Comparison of ENCODE assay signal across 1 cellular context in genomic region chr1:182795563-182796228, GRCh38.
A peak's percentile ranks its signal among the peaks of the same experiment; 100 is the strongest.
TF ChIP-seq lines count a peak whose summit lies in the region.

No MANE protein-coding gene starts in this region.

TF ChIP-seq in K562, 482 proteins besides CTCF, POLR2A, EP300 and RAD21 (continued from another document and continues in another):
- TF ChIP-seq, protein P1, sequence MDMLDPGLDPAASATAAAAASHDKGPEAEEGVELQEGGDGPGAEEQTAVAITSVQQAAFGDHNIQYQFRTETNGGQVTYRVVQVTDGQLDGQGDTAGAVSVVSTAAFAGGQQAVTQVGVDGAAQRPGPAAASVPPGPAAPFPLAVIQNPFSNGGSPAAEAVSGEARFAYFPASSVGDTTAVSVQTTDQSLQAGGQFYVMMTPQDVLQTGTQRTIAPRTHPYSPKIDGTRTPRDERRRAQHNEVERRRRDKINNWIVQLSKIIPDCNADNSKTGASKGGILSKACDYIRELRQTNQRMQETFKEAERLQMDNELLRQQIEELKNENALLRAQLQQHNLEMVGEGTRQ (CRISPR knock-in tag; IDR thresholded peaks at IDR 0.05), result no peak
- TF ChIP-seq TAF1 (IDR thresholded peaks at IDR 0.05; ENCODE audit: control insufficient read depth, extremely low read depth, insufficient read depth, low read length, severe bottlenecking), result no peak
- TF ChIP-seq U2AF2 (optimal IDR thresholded peaks at IDR 0.05; ENCODE audit: low read depth, low read length), result no peak
- peak; percentile 79 for TF ChIP-seq CEBPB (tag; IDR thresholded peaks at IDR 0.05)
- TF ChIP-seq MECOM (CRISPR knock-in tag; IDR thresholded peaks at IDR 0.05), result no peak
- TF ChIP-seq CAMTA2 (CRISPR knock-in tag; conservative IDR thresholded peaks at IDR 0.05), result no peak
- no peak for TF ChIP-seq NFATC3 (IDR thresholded peaks at IDR 0.05)
- TF ChIP-seq ZNF280B (CRISPR knock-in tag; IDR thresholded peaks at IDR 0.05), result no peak
- TF ChIP-seq, protein P2, sequence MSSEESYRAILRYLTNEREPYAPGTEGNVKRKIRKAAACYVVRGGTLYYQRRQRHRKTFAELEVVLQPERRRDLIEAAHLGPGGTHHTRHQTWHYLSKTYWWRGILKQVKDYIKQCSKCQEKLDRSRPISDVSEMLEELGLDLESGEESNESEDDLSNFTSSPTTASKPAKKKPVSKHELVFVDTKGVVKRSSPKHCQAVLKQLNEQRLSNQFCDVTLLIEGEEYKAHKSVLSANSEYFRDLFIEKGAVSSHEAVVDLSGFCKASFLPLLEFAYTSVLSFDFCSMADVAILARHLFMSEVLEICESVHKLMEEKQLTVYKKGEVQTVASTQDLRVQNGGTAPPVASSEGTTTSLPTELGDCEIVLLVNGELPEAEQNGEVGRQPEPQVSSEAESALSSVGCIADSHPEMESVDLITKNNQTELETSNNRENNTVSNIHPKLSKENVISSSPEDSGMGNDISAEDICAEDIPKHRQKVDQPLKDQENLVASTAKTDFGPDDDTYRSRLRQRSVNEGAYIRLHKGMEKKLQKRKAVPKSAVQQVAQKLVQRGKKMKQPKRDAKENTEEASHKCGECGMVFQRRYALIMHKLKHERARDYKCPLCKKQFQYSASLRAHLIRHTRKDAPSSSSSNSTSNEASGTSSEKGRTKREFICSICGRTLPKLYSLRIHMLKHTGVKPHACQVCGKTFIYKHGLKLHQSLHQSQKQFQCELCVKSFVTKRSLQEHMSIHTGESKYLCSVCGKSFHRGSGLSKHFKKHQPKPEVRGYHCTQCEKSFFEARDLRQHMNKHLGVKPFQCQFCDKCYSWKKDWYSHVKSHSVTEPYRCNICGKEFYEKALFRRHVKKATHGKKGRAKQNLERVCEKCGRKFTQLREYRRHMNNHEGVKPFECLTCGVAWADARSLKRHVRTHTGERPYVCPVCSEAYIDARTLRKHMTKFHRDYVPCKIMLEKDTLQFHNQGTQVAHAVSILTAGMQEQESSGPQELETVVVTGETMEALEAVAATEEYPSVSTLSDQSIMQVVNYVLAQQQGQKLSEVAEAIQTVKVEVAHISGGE (CRISPR knock-in tag; IDR thresholded peaks at IDR 0.05), result 0 out of 6 replicates have a peak, but pooled peaks of 1 of the 3 experiments have one; percentile 31
- no peak for TF ChIP-seq HIVEP1 (CRISPR knock-in tag; IDR thresholded peaks at IDR 0.05)
- peak; percentile 58 for TF ChIP-seq JUND (IDR thresholded peaks at IDR 0.05; ENCODE audit: borderline replicate concordance, low read depth, low read length)
- peak; percentile 75; the same call in 2 of the 3 replicates for TF ChIP-seq JUND (tag; IDR thresholded peaks at IDR 0.05; ENCODE audit: borderline replicate concordance, low read depth, low read length)
- TF ChIP-seq, protein P3, sequence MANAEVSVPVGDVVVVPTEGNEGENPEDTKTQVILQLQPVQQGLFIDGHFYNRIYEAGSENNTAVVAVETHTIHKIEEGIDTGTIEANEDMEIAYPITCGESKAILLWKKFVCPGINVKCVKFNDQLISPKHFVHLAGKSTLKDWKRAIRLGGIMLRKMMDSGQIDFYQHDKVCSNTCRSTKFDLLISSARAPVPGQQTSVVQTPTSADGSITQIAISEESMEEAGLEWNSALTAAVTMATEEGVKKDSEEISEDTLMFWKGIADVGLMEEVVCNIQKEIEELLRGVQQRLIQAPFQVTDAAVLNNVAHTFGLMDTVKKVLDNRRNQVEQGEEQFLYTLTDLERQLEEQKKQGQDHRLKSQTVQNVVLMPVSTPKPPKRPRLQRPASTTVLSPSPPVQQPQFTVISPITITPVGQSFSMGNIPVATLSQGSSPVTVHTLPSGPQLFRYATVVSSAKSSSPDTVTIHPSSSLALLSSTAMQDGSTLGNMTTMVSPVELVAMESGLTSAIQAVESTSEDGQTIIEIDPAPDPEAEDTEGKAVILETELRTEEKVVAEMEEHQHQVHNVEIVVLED (CRISPR knock-in tag; IDR thresholded peaks at IDR 0.05), result no peak; the same call in 1 of the 2 replicates
- TF ChIP-seq ATF4 (CRISPR knock-in tag; IDR thresholded peaks at IDR 0.05), result no peak
- peak in 1 of 2 experiments; percentile 62; a peak in 1 of 4 replicates for TF ChIP-seq HDAC1 (IDR thresholded peaks at IDR 0.05)
- TF ChIP-seq RAD51 (IDR thresholded peaks at IDR 0.05; ENCODE audit: borderline replicate concordance, low read depth), result no peak
- no peak for TF ChIP-seq SIX5 (IDR thresholded peaks at IDR 0.05; ENCODE audit: borderline replicate concordance in 1 of 2, insufficient read depth in 1 of 2, low read depth in 1 of 2, low read length in 2 of 2)
- TF ChIP-seq, protein P4, sequence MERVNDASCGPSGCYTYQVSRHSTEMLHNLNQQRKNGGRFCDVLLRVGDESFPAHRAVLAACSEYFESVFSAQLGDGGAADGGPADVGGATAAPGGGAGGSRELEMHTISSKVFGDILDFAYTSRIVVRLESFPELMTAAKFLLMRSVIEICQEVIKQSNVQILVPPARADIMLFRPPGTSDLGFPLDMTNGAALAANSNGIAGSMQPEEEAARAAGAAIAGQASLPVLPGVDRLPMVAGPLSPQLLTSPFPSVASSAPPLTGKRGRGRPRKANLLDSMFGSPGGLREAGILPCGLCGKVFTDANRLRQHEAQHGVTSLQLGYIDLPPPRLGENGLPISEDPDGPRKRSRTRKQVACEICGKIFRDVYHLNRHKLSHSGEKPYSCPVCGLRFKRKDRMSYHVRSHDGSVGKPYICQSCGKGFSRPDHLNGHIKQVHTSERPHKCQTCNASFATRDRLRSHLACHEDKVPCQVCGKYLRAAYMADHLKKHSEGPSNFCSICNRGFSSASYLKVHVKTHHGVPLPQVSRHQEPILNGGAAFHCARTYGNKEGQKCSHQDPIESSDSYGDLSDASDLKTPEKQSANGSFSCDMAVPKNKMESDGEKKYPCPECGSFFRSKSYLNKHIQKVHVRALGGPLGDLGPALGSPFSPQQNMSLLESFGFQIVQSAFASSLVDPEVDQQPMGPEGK (CRISPR knock-in tag; IDR thresholded peaks at IDR 0.05; ENCODE audit: borderline replicate concordance), result no peak
- TF ChIP-seq ZC3H11A (IDR thresholded peaks at IDR 0.05; ENCODE audit: low read depth, low read length), result no peak
- no peak for TF ChIP-seq ZNF12 (CRISPR knock-in tag; IDR thresholded peaks at IDR 0.05)
- no peak for TF ChIP-seq ZNF224 (CRISPR knock-in tag; IDR thresholded peaks at IDR 0.05)
- peak; percentile 25; the same call in 1 of the 2 replicates for TF ChIP-seq NR2C1 (IDR thresholded peaks at IDR 0.05)
- 0 out of 2 replicates have a peak, but pooled peaks have one; percentile 45 for TF ChIP-seq NR2C1 (tag; IDR thresholded peaks at IDR 0.05)
- TF ChIP-seq, protein P5, sequence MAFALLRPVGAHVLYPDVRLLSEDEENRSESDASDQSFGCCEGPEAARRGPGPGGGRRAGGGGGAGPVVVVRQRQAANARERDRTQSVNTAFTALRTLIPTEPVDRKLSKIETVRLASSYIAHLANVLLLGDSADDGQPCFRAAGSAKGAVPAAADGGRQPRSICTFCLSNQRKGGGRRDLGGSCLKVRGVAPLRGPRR (CRISPR knock-in tag; IDR thresholded peaks at IDR 0.05), result no peak
- TF ChIP-seq ZNF174 (CRISPR knock-in tag; IDR thresholded peaks at IDR 0.05), result no peak
- TF ChIP-seq, protein P6, sequence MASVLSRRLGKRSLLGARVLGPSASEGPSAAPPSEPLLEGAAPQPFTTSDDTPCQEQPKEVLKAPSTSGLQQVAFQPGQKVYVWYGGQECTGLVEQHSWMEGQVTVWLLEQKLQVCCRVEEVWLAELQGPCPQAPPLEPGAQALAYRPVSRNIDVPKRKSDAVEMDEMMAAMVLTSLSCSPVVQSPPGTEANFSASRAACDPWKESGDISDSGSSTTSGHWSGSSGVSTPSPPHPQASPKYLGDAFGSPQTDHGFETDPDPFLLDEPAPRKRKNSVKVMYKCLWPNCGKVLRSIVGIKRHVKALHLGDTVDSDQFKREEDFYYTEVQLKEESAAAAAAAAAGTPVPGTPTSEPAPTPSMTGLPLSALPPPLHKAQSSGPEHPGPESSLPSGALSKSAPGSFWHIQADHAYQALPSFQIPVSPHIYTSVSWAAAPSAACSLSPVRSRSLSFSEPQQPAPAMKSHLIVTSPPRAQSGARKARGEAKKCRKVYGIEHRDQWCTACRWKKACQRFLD (CRISPR knock-in tag; IDR thresholded peaks at IDR 0.05), result 0 out of 2 replicates have a peak, but pooled peaks have one; percentile 57
- no peak for TF ChIP-seq SMAD3 (CRISPR knock-in tag; conservative IDR thresholded peaks at IDR 0.05)
- TF ChIP-seq ZFP36 (IDR thresholded peaks at IDR 0.05; ENCODE audit: low read depth, low read length, partially characterized antibody), result no peak
- TF ChIP-seq DNMT1 (IDR thresholded peaks at IDR 0.05), result no peak
- TF ChIP-seq ILK (tag; IDR thresholded peaks at IDR 0.05; ENCODE audit: borderline replicate concordance, low read depth), result no peak
- TF ChIP-seq ETS1 (conservative IDR thresholded peaks at IDR 0.05; ENCODE audit: control insufficient read depth, low read depth, low read length), result no peak
- TF ChIP-seq JUNB (CRISPR knock-in tag; conservative IDR thresholded peaks at IDR 0.05), result no peak
- TF ChIP-seq HMGN3 (IDR thresholded peaks at IDR 0.05; ENCODE audit: borderline replicate concordance, extremely low read depth, insufficient read length, low read depth, low read length), result no peak
- no peak for TF ChIP-seq ZNF778 (CRISPR knock-in tag; IDR thresholded peaks at IDR 0.05)
- no peak for TF ChIP-seq SMAD2 (IDR thresholded peaks at IDR 0.05; ENCODE audit: low read depth, low read length)
- no peak for TF ChIP-seq FOXA1 (IDR thresholded peaks at IDR 0.05; ENCODE audit: borderline replicate concordance)
- TF ChIP-seq, protein P7, sequence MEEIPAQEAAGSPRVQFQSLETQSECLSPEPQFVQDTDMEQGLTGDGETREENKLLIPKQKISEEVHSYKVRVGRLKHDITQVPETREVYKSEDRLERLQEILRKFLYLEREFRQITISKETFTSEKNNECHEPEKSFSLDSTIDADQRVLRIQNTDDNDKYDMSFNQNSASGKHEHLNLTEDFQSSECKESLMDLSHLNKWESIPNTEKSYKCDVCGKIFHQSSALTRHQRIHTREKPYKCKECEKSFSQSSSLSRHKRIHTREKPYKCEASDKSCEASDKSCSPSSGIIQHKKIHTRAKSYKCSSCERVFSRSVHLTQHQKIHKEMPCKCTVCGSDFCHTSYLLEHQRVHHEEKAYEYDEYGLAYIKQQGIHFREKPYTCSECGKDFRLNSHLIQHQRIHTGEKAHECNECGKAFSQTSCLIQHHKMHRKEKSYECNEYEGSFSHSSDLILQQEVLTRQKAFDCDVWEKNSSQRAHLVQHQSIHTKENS (CRISPR knock-in tag; IDR thresholded peaks at IDR 0.05), result no peak
- no peak for TF ChIP-seq ZBTB49 (CRISPR knock-in tag; IDR thresholded peaks at IDR 0.05; ENCODE audit: borderline replicate concordance)
- TF ChIP-seq CBFA2T3 (IDR thresholded peaks at IDR 0.05), result peak; percentile 73
- TF ChIP-seq, protein P8, sequence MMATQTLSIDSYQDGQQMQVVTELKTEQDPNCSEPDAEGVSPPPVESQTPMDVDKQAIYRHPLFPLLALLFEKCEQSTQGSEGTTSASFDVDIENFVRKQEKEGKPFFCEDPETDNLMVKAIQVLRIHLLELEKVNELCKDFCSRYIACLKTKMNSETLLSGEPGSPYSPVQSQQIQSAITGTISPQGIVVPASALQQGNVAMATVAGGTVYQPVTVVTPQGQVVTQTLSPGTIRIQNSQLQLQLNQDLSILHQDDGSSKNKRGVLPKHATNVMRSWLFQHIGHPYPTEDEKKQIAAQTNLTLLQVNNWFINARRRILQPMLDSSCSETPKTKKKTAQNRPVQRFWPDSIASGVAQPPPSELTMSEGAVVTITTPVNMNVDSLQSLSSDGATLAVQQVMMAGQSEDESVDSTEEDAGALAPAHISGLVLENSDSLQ (IDR thresholded peaks at IDR 0.05), result peak; percentile 74
- no peak for TF ChIP-seq ZBTB26 (CRISPR knock-in tag; IDR thresholded peaks at IDR 0.05)
